21 cellular contexts compared by ENCODE assay signal in genomic region chr7:134029743-134030142, GRCh38.
"Had no signal": no experiment of that assay in that cellular context is flagged by ENCODE, and none has a peak within 500 bp of the region (broad histone marks: within the 10 kb centered on the region; RNA-seq: fewer than 3 reads in every experiment).

No MANE protein-coding gene starts in this region.

- H3K4me3 Mint-ChIP-seq: effector memory CD8-positive, alpha-beta T cell; memory B cell; naive thymus-derived CD4-positive, alpha-beta T cell; nephron; neural progenitor cell; stimulated activated memory B cell treated with anti-CD40 and anti-IgM and Interleukin-4, amounts not matched to agents 10 μg/mL and 1 μg/mL and 100 μg/mL, for 72 hours; type B pancreatic cell had no signal

- H3K27ac ChIP-seq: neural progenitor cell, parathyroid adenoma, right lobe of liver, testis, tibial artery had no signal

- H3K27me3 Mint-ChIP-seq: effector memory CD8-positive, alpha-beta T cell; memory B cell; naive thymus-derived CD4-positive, alpha-beta T cell; progenitor cell of endocrine pancreas; stimulated activated memory B cell treated with anti-CD40 and anti-IgM and Interleukin-4, amounts not matched to agents 10 μg/mL and 1 μg/mL and 100 μg/mL, for 72 hours; type B pancreatic cell had no signal

- H2AFZ ChIP-seq: neural progenitor cell, parathyroid adenoma had no signal

- DNase-seq: cortex of kidney; effector memory CD8-positive, alpha-beta T cell; foreskin melanocyte; kidney; naive thymus-derived CD4-positive, alpha-beta T cell; right lobe of liver; stimulated activated CD4-positive, alpha-beta T cell treated with anti-CD3 and anti-CD28 coated beads, Interleukin-12 subunit alpha, Interleukin-12 subunit beta, amount 100 ng/mL, for 4 hours; stimulated activated CD4-positive, alpha-beta T cell treated with anti-CD3 and anti-CD28 coated beads, Interleukin-4, amount 100 ng/mL, for 4 hours; stimulated activated naive CD8-positive, alpha-beta T cell treated with anti-CD3 and anti-CD28 coated beads, Interleukin-15, Interleukin-2, amounts not matched to agents 100 U/mL and 50 U/mL, for 24 hours; substantia nigra; testis; tibial artery had no signal

- H3K79me2 ChIP-seq: parathyroid adenoma had no signal

- ATAC-seq: effector memory CD8-positive, alpha-beta T cell; naive thymus-derived CD4-positive, alpha-beta T cell; stimulated activated memory B cell treated with anti-CD40 and anti-IgM and Interleukin-4, amounts not matched to agents 10 μg/mL and 1 μg/mL and 100 μg/mL, for 72 hours; stimulated activated naive CD8-positive, alpha-beta T cell treated with anti-CD3 and anti-CD28 coated beads, Interleukin-15, Interleukin-2, amounts not matched to agents 100 U/mL and 50 U/mL, for 24 hours had no signal

- H3K9me3 Mint-ChIP-seq: effector memory CD8-positive, alpha-beta T cell; memory B cell; neural progenitor cell; stimulated activated memory B cell treated with anti-CD40 and anti-IgM and Interleukin-4, amounts not matched to agents 10 μg/mL and 1 μg/mL and 100 μg/mL, for 72 hours had no signal

- H3K4me1 ChIP-seq: neural progenitor cell, parathyroid adenoma, right lobe of liver, tibial artery had no signal

- H3K36me3 ChIP-seq: neural progenitor cell, right lobe of liver, tibial artery had no signal

- H3K4me2 ChIP-seq: neural progenitor cell, smooth muscle cell had no signal

- H3K27ac Mint-ChIP-seq: effector memory CD8-positive, alpha-beta T cell; memory B cell; naive thymus-derived CD4-positive, alpha-beta T cell; nephron; neural progenitor cell; progenitor cell of endocrine pancreas; stimulated activated memory B cell treated with anti-CD40 and anti-IgM and Interleukin-4, amounts not matched to agents 10 μg/mL and 1 μg/mL and 100 μg/mL, for 72 hours; type B pancreatic cell had no signal

- H3K27me3 ChIP-seq: neural progenitor cell, right lobe of liver, testis, tibial artery had no signal

- H3K9me3 ChIP-seq: testis, tibial artery had no signal

- H3K4me3 ChIP-seq: lung, neural progenitor cell, right lobe of liver, smooth muscle cell, testis, tibial artery had no signal

- H3K4me1 Mint-ChIP-seq: memory B cell; neural progenitor cell; stimulated activated memory B cell treated with anti-CD40 and anti-IgM and Interleukin-4, amounts not matched to agents 10 μg/mL and 1 μg/mL and 100 μg/mL, for 72 hours had no signal

- H3K9ac ChIP-seq: neural progenitor cell, parathyroid adenoma had no signal
